Comparison of ENCODE assay signal across 7 cellular contexts in genomic region chr17:59838196-59838911, GRCh38. TPM values are rescaled to one million over a fixed set of nuclear protein-coding genes. Genes with fewer than 3 reads are reported as not detected.
DNase-seq lines count a peak whose midpoint lies in the region; ATAC-seq and TF ChIP-seq lines count a peak whose summit lies in the region.

No MANE protein-coding gene starts in this region.

- H3K9me3 ChIP-seq in SJCRH30 (replicated peaks) (no peaks in the 10 kb centered on the region), mucosa of rectum (ENCODE audit: control insufficient read depth in 2 of 2, low read length in 2 of 2) (no peaks in the 10 kb centered on the region)

- TF ChIP-seq CTCF in coronary artery (IDR thresholded peaks at IDR 0.05) = no peak

- ATAC-seq in HG03565 (IDR thresholded peaks at IDR 0.05; ENCODE audit: unreplicated experiment) = no peak

- H3K27me3 ChIP-seq in SJCRH30 = no peaks in the 10 kb centered on the region
- H3K27me3 ChIP-seq in mucosa of rectum (ENCODE audit: control insufficient read depth in 2 of 2, insufficient read depth in 2 of 2, low read length in 2 of 2) = no peaks in the 10 kb centered on the region

- peak overlapping the region; percentile 46 for H3K4me3 ChIP-seq in SJCRH30
- H3K4me3 ChIP-seq in coronary artery = peak overlapping the region; percentile 74
- peak overlapping the region; percentile 96 to 100 for H3K4me3 ChIP-seq in mucosa of rectum (ENCODE audit: low read length in 2 of 2)

- H3K4me1 ChIP-seq in SJCRH30 = no peaks in the 10 kb centered on the region
- peaks cover 6 to 22% of the 10 kb centered on the region in 2 donors for H3K4me1 ChIP-seq in mucosa of rectum (ENCODE audit: control insufficient read depth in 2 of 2, insufficient read depth in 2 of 2, low read length in 2 of 2)

- H3K9ac ChIP-seq in mucosa of rectum (ENCODE audit: low read depth in 1 of 2, low read length in 2 of 2) = peak overlapping the region; percentile 99 to 100

- DNase-seq in HCEC 1CT (peak; percentile 53), SJCRH30 (no peak), coronary artery (ENCODE audit: low spot score) (no peak), AML-193 (lab: John Stamatoyannopoulos, UW) (no peak), cortex of kidney (lab: John Stamatoyannopoulos, UW) (no peak)

- H3K36me3 ChIP-seq in SJCRH30 (peaks cover 5% of the 10 kb centered on the region; the same call in 1 of the 2 replicates), mucosa of rectum (ENCODE audit: control insufficient read depth in 2 of 2, insufficient read depth in 2 of 2, low read length in 2 of 2) (peaks cover 21 to 22% of the 10 kb centered on the region in 2 donors)

- peak overlapping the region; percentile 63 for H3K27ac ChIP-seq in SJCRH30
- H3K27ac ChIP-seq in coronary artery = peak overlapping the region; percentile 91 to 95
- H3K27ac ChIP-seq in mucosa of rectum (ENCODE audit: low read depth in 2 of 2, low read length in 2 of 2) = peak overlapping the region; percentile 100

RNA-seq across cellular contexts. Expression of gene TUBD1, which starts 54.4 kb away (rescaled TPM):
- 12.7 and 13.9 TPM in 2 replicates for total RNA-seq in SJCRH30 (2014; rRNA removed; shearing (Covaris generic))

RNA-seq across cellular contexts. Expression of gene RPS6KB1, which starts 54.6 kb away (rescaled TPM):
- 16.0 and 22.6 TPM in 2 replicates for total RNA-seq in SJCRH30 (2014; rRNA removed; shearing (Covaris generic))

Comparison
In these comparisons a context has a peak if more than half of its experiments do, and no peak if none do; other contexts are left out.
1. H3K4me3 ChIP-seq: peak in every context shown above with its lines; median percentile 98 in mucosa of rectum; 74 in coronary artery; 46 in SJCRH30.